In the genomic region with DNA sequence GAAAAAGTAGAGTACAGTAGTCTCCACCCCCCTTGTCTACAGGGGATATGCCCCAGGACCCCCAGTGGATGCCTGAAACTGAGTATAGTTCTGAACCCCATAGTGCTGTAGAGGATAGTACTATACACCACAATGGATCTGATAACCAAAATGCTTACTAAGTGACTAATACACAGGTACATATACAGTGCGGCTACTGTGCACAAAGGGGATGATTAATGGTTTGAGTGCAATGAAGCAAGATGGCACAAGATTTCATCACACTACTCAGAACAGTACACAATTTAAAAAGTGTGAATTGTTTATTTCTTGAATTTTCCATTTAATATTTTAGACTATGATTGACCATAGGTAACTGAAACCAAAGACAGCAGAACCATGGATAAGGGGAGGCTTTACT, we compare ENCODE assay signal across 26 cellular contexts.
A peak's percentile ranks its signal among the peaks of the same experiment; 100 is the strongest.
DNase-seq lines count a peak whose midpoint lies in the region; ATAC-seq, FAIRE-seq and TF ChIP-seq lines count a peak whose summit lies in the region.
"Had no signal": no experiment of that assay in that cellular context is flagged by ENCODE, and none has a peak within 500 bp of the region (broad histone marks: within the 10 kb centered on the region; RNA-seq: fewer than 3 reads in every experiment).

No MANE protein-coding gene starts in this region.

- no peak overlapping the region for H2AFZ ChIP-seq in GM23338

- H3K27me3 Mint-ChIP-seq in GM23338 (ENCODE audit: insufficient read depth, low read depth, poor library complexity): no peaks in the 10 kb centered on the region
- no peaks in the 10 kb centered on the region for H3K27me3 Mint-ChIP-seq in activated naive CD4-positive, alpha-beta T cell treated with anti-CD3 and anti-CD28 coated beads, Interleukin-2, amount 10 ng/mL, durations not matched to agents 7 days and 5 days
- H3K27me3 Mint-ChIP-seq: activated naive CD8-positive, alpha-beta T cell treated with anti-CD3 and anti-CD28 coated beads for 36 hours; central memory CD8-positive, alpha-beta T cell; stimulated activated naive CD8-positive, alpha-beta T cell treated with anti-CD3 and anti-CD28 coated beads, Interleukin-15, amount 100 ng/mL, for 72 hours had no signal

- no peak overlapping the region for H3K4me3 Mint-ChIP-seq in GM23338
- H3K4me3 Mint-ChIP-seq in activated naive CD4-positive, alpha-beta T cell treated with anti-CD3 and anti-CD28 coated beads, Interleukin-2, amount 10 ng/mL, durations not matched to agents 7 days and 5 days: no peak overlapping the region
- H3K4me3 Mint-ChIP-seq: activated CD4-positive, alpha-beta memory T cell treated with anti-CD3 and anti-CD28 coated beads for 36 hours; activated naive CD8-positive, alpha-beta T cell treated with anti-CD3 and anti-CD28 coated beads for 36 hours; central memory CD8-positive, alpha-beta T cell; nephron progenitor cell; stimulated activated naive CD8-positive, alpha-beta T cell treated with anti-CD3 and anti-CD28 coated beads, Interleukin-15, amount 100 ng/mL, for 72 hours had no signal

- POLR2A ChIA-PET in A673 (lab: Charles Lee; ENCODE audit: low non-redundant PET): no interaction called here

- H3K27ac ChIP-seq in GM23338 (ENCODE audit: low read depth) (no peak overlapping the region), A673 (ENCODE audit: low read depth, low read length, poor library complexity, severe bottlenecking) (no peak overlapping the region)
- H3K27ac ChIP-seq: ascending aorta, SJSA1 had no signal

- no peaks in the 10 kb centered on the region for H3K36me3 Mint-ChIP-seq in GM23338 (ENCODE audit: low read depth)
- H3K36me3 Mint-ChIP-seq in activated naive CD4-positive, alpha-beta T cell treated with anti-CD3 and anti-CD28 coated beads, Interleukin-2, amount 10 ng/mL, durations not matched to agents 7 days and 5 days: peaks cover 1% of the 10 kb centered on the region
- H3K36me3 Mint-ChIP-seq: activated naive CD8-positive, alpha-beta T cell treated with anti-CD3 and anti-CD28 coated beads for 36 hours had no signal

- H3K4me1 ChIP-seq in GM23338 (ENCODE audit: insufficient read depth) (peaks cover 16% of the 10 kb centered on the region), A673 (ENCODE audit: insufficient read depth, low read length, poor library complexity, severe bottlenecking) (no peaks in the 10 kb centered on the region)
- H3K4me1 ChIP-seq: ascending aorta, SJSA1 had no signal

- H3F3A ChIP-seq in GM23338 (replicated peaks; ENCODE audit: low read depth): no peaks in the 10 kb centered on the region

- ATAC-seq in GM23338: no peak
- ATAC-seq: stimulated activated naive CD8-positive, alpha-beta T cell treated with anti-CD3 and anti-CD28 coated beads, Interleukin-15, amount 100 ng/mL, for 72 hours had no signal

- H3K27me3 ChIP-seq in GM23338 (ENCODE audit: insufficient read depth) (no peaks in the 10 kb centered on the region), bronchial epithelial cell (ENCODE audit: control insufficient read depth, insufficient read depth, low read length) (no peaks in the 10 kb centered on the region), A673 (replicated peaks; ENCODE audit: insufficient read depth, low read depth, low read length, poor library complexity) (no peaks in the 10 kb centered on the region)
- H3K27me3 ChIP-seq: ascending aorta, SJSA1 had no signal

- no peak overlapping the region for H3K4me2 ChIP-seq in GM23338

- H3K9me3 Mint-ChIP-seq in GM23338: no peaks in the 10 kb centered on the region
- H3K9me3 Mint-ChIP-seq in activated naive CD4-positive, alpha-beta T cell treated with anti-CD3 and anti-CD28 coated beads, Interleukin-2, amount 10 ng/mL, durations not matched to agents 7 days and 5 days: peaks cover 4% of the 10 kb centered on the region
- H3K9me3 Mint-ChIP-seq: activated CD4-positive, alpha-beta memory T cell treated with anti-CD3 and anti-CD28 coated beads for 36 hours; central memory CD8-positive, alpha-beta T cell had no signal

- no TSS peak for BruUV-seq in A673 (replicated peaks; lab: Mats Ljungman, UMichigan)

- intact Hi-C loops in A673 (cut with micrococcal nuclease; ENCODE audit: unreplicated experiment): no loop called here

- H3K4me1 Mint-ChIP-seq in GM23338: peaks cover 15% of the 10 kb centered on the region
- peaks cover 4% of the 10 kb centered on the region for H3K4me1 Mint-ChIP-seq in activated naive CD4-positive, alpha-beta T cell treated with anti-CD3 and anti-CD28 coated beads, Interleukin-2, amount 10 ng/mL, durations not matched to agents 7 days and 5 days
- H3K4me1 Mint-ChIP-seq: activated naive CD8-positive, alpha-beta T cell treated with anti-CD3 and anti-CD28 coated beads for 36 hours; central memory CD8-positive, alpha-beta T cell; nephron progenitor cell; stimulated activated naive CD8-positive, alpha-beta T cell treated with anti-CD3 and anti-CD28 coated beads, Interleukin-15, amount 100 ng/mL, for 72 hours had no signal

- H3K9me2 ChIP-seq in GM23338 (ENCODE audit: insufficient read depth): no peaks in the 10 kb centered on the region

- DNase-seq in GM23338 (ENCODE audit: low spot score) (no peak), NCI-H69 (lab: John Stamatoyannopoulos, UW) (peak; percentile 6), bronchial epithelial cell (ENCODE audit: low read depth) (peak; percentile 90), kidney glomerular epithelial cell (lab: John Stamatoyannopoulos, UW) (peak; percentile 52), A673 (ENCODE audit: low spot score) (no peak), hippocampal formation (lab: John Stamatoyannopoulos, UW) (no peak), GM20000 (ENCODE audit: low spot score) (no peak)
- no peak for DNase-seq in activated naive CD4-positive, alpha-beta T cell treated with anti-CD3 and anti-CD28 coated beads, Interleukin-2, amount 10 ng/mL, durations not matched to agents 7 days and 5 days
- DNase-seq: activated CD4-positive, alpha-beta memory T cell treated with anti-CD3 and anti-CD28 coated beads for 36 hours; activated CD4-positive, CD25-positive, alpha-beta regulatory T cell; activated CD8-positive, alpha-beta memory T cell treated with anti-CD3 and anti-CD28 coated beads, Interleukin-2, amount 50 U/mL, for 48 hours; activated naive CD8-positive, alpha-beta T cell treated with anti-CD3 and anti-CD28 coated beads for 36 hours; dermis blood vessel endothelial cell; DMS79; GDM1; NCI-H1105; NCI-H1930; NCI-H2227 treated with DMSO at 0.1 percent for 48 hours; nephron progenitor cell; small intestine; stimulated activated naive CD8-positive, alpha-beta T cell treated with anti-CD3 and anti-CD28 coated beads, Interleukin-15, amount 100 ng/mL, for 72 hours; T-helper 1 cell had no signal

- H3K27ac Mint-ChIP-seq in GM23338: peak overlapping the region; percentile 72; the same call in 1 of the 2 replicates
- no peak overlapping the region for H3K27ac Mint-ChIP-seq in activated naive CD4-positive, alpha-beta T cell treated with anti-CD3 and anti-CD28 coated beads, Interleukin-2, amount 10 ng/mL, durations not matched to agents 7 days and 5 days
- H3K27ac Mint-ChIP-seq: activated CD4-positive, alpha-beta memory T cell treated with anti-CD3 and anti-CD28 coated beads for 36 hours; activated naive CD8-positive, alpha-beta T cell treated with anti-CD3 and anti-CD28 coated beads for 36 hours; nephron progenitor cell had no signal

- no peak for FAIRE-seq in bronchial epithelial cell (lab: Jason Lieb, UNC)
- FAIRE-seq: GM19239, small intestine had no signal

- no peak overlapping the region for H3K4me3 ChIP-seq in GM23338
- H3K4me3 ChIP-seq in bronchial epithelial cell (ENCODE audit: low read depth, low read length): no peak overlapping the region
- H3K4me3 ChIP-seq in A673 (ENCODE audit: low read depth, low read length, poor library complexity, severe bottlenecking): no peak overlapping the region
- H3K4me3 ChIP-seq: ascending aorta, SJSA1 had no signal

- TF ChIP-seq CTCF in GM23338 (conservative IDR thresholded peaks at IDR 0.05; ENCODE audit: low read depth in 2 of 2) (no peak), bronchial epithelial cell (IDR thresholded peaks at IDR 0.05; ENCODE audit: insufficient read depth, low read length, severe bottlenecking) (no peak), A673 (conservative IDR thresholded peaks at IDR 0.05; ENCODE audit: low read depth, low read length) (no peak), GM20000 (IDR thresholded peaks at IDR 0.05; ENCODE audit: extremely low read depth, missing control alignments) (no peak)

- CTCF ChIA-PET in activated naive CD4-positive, alpha-beta T cell treated with anti-CD3 and anti-CD28 coated beads, Interleukin-2, amount 10 ng/mL, durations not matched to agents 7 days and 5 days (lab: Charles Lee): no interaction called here
- CTCF ChIA-PET in A673 (lab: Charles Lee): no interaction called here

- H3K79me2 ChIP-seq in GM23338 (replicated peaks; ENCODE audit: insufficient read depth): no peaks in the 10 kb centered on the region

- no peaks in the 10 kb centered on the region for H4K20me1 ChIP-seq in GM23338 (replicated peaks; ENCODE audit: insufficient read depth)

- H3K36me3 ChIP-seq in GM23338 (ENCODE audit: insufficient read depth): no peaks in the 10 kb centered on the region
- H3K36me3 ChIP-seq in bronchial epithelial cell (ENCODE audit: control insufficient read depth, insufficient read depth, low read length): no peaks in the 10 kb centered on the region
- H3K36me3 ChIP-seq in A673 (ENCODE audit: insufficient read depth, low read length, poor library complexity, severe bottlenecking): no peaks in the 10 kb centered on the region

- no peaks in the 10 kb centered on the region for H3K9me3 ChIP-seq in A673 (ENCODE audit: low read depth, low read length, poor library complexity, severe bottlenecking)
- H3K9me3 ChIP-seq: ascending aorta, SJSA1 had no signal

TF ChIP-seq in GM23338, 12 proteins besides CTCF, POLR2A, EP300 and RAD21 (continues in another document):
- TF ChIP-seq ZNF331 (CRISPR knock-in tag; IDR thresholded peaks at IDR 0.05; ENCODE audit: low read depth) (no peak), NANOG (IDR thresholded peaks at IDR 0.05; ENCODE audit: borderline replicate concordance) (no peak), CREB1 (CRISPR knock-in tag; IDR thresholded peaks at IDR 0.05; ENCODE audit: low read depth) (no peak), POLR2AphosphoS5 (IDR thresholded peaks at IDR 0.05; ENCODE audit: low read depth) (no peak), ZNF114 (CRISPR knock-in tag; IDR thresholded peaks at IDR 0.05) (no peak)
- TF ChIP-seq, protein P1, sequence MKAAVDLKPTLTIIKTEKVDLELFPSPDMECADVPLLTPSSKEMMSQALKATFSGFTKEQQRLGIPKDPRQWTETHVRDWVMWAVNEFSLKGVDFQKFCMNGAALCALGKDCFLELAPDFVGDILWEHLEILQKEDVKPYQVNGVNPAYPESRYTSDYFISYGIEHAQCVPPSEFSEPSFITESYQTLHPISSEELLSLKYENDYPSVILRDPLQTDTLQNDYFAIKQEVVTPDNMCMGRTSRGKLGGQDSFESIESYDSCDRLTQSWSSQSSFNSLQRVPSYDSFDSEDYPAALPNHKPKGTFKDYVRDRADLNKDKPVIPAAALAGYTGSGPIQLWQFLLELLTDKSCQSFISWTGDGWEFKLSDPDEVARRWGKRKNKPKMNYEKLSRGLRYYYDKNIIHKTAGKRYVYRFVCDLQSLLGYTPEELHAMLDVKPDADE (IDR thresholded peaks at IDR 0.05): no peak

Comparison
In these comparisons a context has a peak if more than half of its experiments do, and no peak if none do; other contexts are left out.
1. DNase-seq: peak in NCI-H69 (single experiment), bronchial epithelial cell (single experiment) and kidney glomerular epithelial cell (single experiment); none in GM23338 (single experiment), activated naive CD4-positive, alpha-beta T cell treated with anti-CD3 and anti-CD28 coated beads, Interleukin-2, amount 10 ng/mL, durations not matched to agents 7 days and 5 days (single experiment), A673 (single experiment), hippocampal formation (0 of 2) and GM20000 (single experiment).